ENCODE assay signal across 20 cellular contexts in the genomic region with DNA sequence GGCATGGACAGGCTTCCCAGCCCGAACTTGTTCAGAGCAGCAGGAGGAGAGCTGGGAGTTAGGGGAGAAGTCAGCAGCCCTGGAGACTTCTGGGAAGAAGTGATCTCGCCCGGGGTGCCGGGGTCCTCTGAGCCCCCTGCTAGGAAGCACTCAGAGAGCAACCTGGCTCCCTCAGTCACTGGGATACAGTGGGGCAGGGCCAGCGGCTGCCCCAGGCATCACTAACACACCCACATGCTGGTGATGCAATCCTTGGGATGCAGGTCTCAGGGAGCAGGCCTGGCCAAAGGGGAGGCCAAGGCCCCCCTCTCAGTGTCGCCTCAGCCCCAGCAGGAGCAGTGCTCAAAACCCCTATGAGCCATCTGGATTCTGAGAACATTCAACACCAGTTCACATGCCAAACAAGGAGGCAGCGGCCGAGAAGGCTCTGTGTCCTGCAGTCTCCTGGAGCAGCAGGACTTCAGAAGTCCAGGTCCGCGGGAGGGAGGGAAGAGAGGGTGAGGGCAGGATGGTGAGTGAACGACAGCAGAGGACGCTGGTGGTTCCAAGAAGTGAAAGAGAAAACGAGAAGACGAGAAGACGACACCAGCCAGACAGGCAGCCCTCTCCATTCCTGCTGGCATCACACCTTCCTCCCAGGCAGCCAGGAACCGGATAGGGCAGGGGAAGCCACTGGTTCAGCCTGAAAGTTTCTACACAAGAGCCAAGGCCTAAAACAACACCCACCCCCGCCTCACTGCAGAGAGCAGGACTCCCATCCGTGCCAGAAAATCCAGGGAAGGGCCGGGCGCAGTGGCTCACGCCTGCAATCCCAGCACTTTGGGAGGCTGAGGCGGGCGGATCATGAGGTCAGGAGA. TPM values are rescaled to one million over a fixed set of nuclear protein-coding genes. Genes with fewer than 3 reads are reported as not detected.
DNase-seq lines count a peak whose midpoint lies in the region; TF ChIP-seq lines count a peak whose summit lies in the region.
"Had no signal": no experiment of that assay in that cellular context is flagged by ENCODE, and none has a peak within 500 bp of the region (broad histone marks: within the 10 kb centered on the region; RNA-seq: fewer than 3 reads in every experiment).

No MANE protein-coding gene starts in this region.

- H3K27me3 ChIP-seq in right atrium auricular region (no peaks in the 10 kb centered on the region), spleen (replicated peaks in 1 of 7) (no peaks in the 10 kb centered on the region)
- H3K27me3 ChIP-seq: left lung had no signal

- H3K36me3 Mint-ChIP-seq in MCF 10A (ENCODE audit: insufficient read depth, unreplicated experiment) (peaks cover 6% of the 10 kb centered on the region), nephron (ENCODE audit: low read depth) (peaks cover 4% of the 10 kb centered on the region), type B pancreatic cell (no peaks in the 10 kb centered on the region)

- BruUV-seq in MCF 10A (replicated peaks; lab: Mats Ljungman, UMichigan): no TSS peak

- WGBS in spleen, 5 donors: 85 to 92% (median 87%) methylated on average over 22 to 23 of the region's 23 CpGs

- H3K4me3 Mint-ChIP-seq in MCF 10A (ENCODE audit: unreplicated experiment) (peak overlapping the region; percentile 30), nephron (peak overlapping the region; percentile 27 to 70 (median 51)), type B pancreatic cell (peak overlapping the region; percentile 74)
- H3K4me3 Mint-ChIP-seq: activated CD8-positive, alpha-beta T cell treated with anti-CD3 and anti-CD28 coated beads, Interleukin-2, amount 10 ng/mL, durations not matched to agents 7 days and 5 days; stimulated activated naive CD8-positive, alpha-beta T cell treated with anti-CD3 and anti-CD28 coated beads, Interleukin-15, Interleukin-2, amounts not matched to agents 100 ng/mL and 50 ng/mL, for 24 hours had no signal

- POLR2A ChIA-PET in MCF 10A (lab: Yijun Ruan, JAX): no interaction called here

- DNase-seq in right atrium auricular region (ENCODE audit: low spot score): peak; percentile 60
- DNase-seq in cardiac septum (ENCODE audit: low spot score): no peak
- DNase-seq in MCF 10A (ENCODE audit: unreplicated experiment): no peak
- DNase-seq in type B pancreatic cell (ENCODE audit: extremely low spot score, unreplicated experiment): no peak
- no peak for DNase-seq in spleen
- no peak for DNase-seq in effector CD4-positive, alpha-beta T cell
- DNase-seq in 8988T: no peak
- DNase-seq: ACHN; activated CD8-positive, alpha-beta T cell treated with anti-CD3 and anti-CD28 coated beads, Interleukin-2, amount 10 ng/mL, durations not matched to agents 7 days and 5 days; cerebellar nuclear complex; foreskin melanocyte; KG1; left lung; NCI-H1048; NCI-H2081 treated with DMSO at 0.1 percent for 48 hours; NCI-H524 had no signal

- H3K27ac Mint-ChIP-seq in MCF 10A (ENCODE audit: low read depth, unreplicated experiment) (no peak overlapping the region), nephron (peak overlapping the region in 2 of 3 experiments; percentile 50 to 86), type B pancreatic cell (peak overlapping the region; percentile 63)
- H3K27ac Mint-ChIP-seq: activated CD8-positive, alpha-beta T cell treated with anti-CD3 and anti-CD28 coated beads, Interleukin-2, amount 10 ng/mL, durations not matched to agents 7 days and 5 days had no signal

- no peak for TF ChIP-seq POLR2A in spleen (IDR thresholded peaks at IDR 0.05)

- no peaks in the 10 kb centered on the region for H3K27me3 Mint-ChIP-seq in MCF 10A (ENCODE audit: insufficient read depth, unreplicated experiment)
- peaks cover 1% of the 10 kb centered on the region for H3K27me3 Mint-ChIP-seq in nephron (ENCODE audit: low read depth)
- no peaks in the 10 kb centered on the region for H3K27me3 Mint-ChIP-seq in type B pancreatic cell
- H3K27me3 Mint-ChIP-seq: stimulated activated naive CD8-positive, alpha-beta T cell treated with anti-CD3 and anti-CD28 coated beads, Interleukin-15, Interleukin-2, amounts not matched to agents 100 ng/mL and 50 ng/mL, for 24 hours had no signal

- H3K4me1 Mint-ChIP-seq in MCF 10A (ENCODE audit: insufficient read depth, unreplicated experiment) (peaks cover 5% of the 10 kb centered on the region), nephron (peaks cover 14% of the 10 kb centered on the region), type B pancreatic cell (ENCODE audit: unreplicated experiment) (peaks cover 14% of the 10 kb centered on the region)

- TF ChIP-seq CTCF in right atrium auricular region (IDR thresholded peaks at IDR 0.05): no peak
- no peak for TF ChIP-seq CTCF in MCF 10A (IDR thresholded peaks at IDR 0.05; ENCODE audit: unreplicated experiment)
- TF ChIP-seq CTCF in nephron (IDR thresholded peaks at IDR 0.05; ENCODE audit: unreplicated experiment in 3 of 3): no peak
- TF ChIP-seq CTCF in type B pancreatic cell (conservative IDR thresholded peaks at IDR 0.05): no peak
- no peak for TF ChIP-seq CTCF in spleen (IDR thresholded peaks at IDR 0.05 in 8 of 11, conservative IDR thresholded peaks at IDR 0.05 in 3 of 11)

- CTCF ChIA-PET in MCF 10A (lab: Yijun Ruan, JAX): no interaction called here

- H3K4me3 ChIP-seq in right atrium auricular region (no peak overlapping the region), spleen (no peak overlapping the region)
- H3K4me3 ChIP-seq: left lung had no signal

- H3K27ac ChIP-seq in right atrium auricular region: peak overlapping the region; percentile 36 to 95
- H3K27ac ChIP-seq in spleen: no peak overlapping the region
- H3K27ac ChIP-seq: HL-60, left lung had no signal

- H3K36me3 ChIP-seq in right atrium auricular region: no peaks in the 10 kb centered on the region
- H3K36me3 ChIP-seq in spleen: peaks cover 0 to 7% (median 2%) of the 10 kb centered on the region in 6 donors
- H3K36me3 ChIP-seq: left lung had no signal

- H3K9me3 ChIP-seq in right atrium auricular region: no peaks in the 10 kb centered on the region
- H3K9me3 ChIP-seq in spleen: no peaks in the 10 kb centered on the region
- H3K9me3 ChIP-seq: left lung had no signal

- intact Hi-C loops in cardiac septum (cut with DNase I): no loop called here
- intact Hi-C loops in MCF 10A (cut with micrococcal nuclease): no loop called here
- intact Hi-C loops in spleen (cut with DNase I; ENCODE audit: low total_unique reads): no loop called here

- H3K4me1 ChIP-seq in right atrium auricular region (peaks cover 0 to 27% of the 10 kb centered on the region in 2 donors), spleen (peaks cover 15 to 64% (median 27%) of the 10 kb centered on the region in 6 donors)

- no peaks in the 10 kb centered on the region for H3K9me3 Mint-ChIP-seq in MCF 10A (ENCODE audit: unreplicated experiment)
- no peaks in the 10 kb centered on the region for H3K9me3 Mint-ChIP-seq in nephron
- peaks cover 6% of the 10 kb centered on the region for H3K9me3 Mint-ChIP-seq in type B pancreatic cell
- H3K9me3 Mint-ChIP-seq: stimulated activated naive CD8-positive, alpha-beta T cell treated with anti-CD3 and anti-CD28 coated beads, Interleukin-15, Interleukin-2, amounts not matched to agents 100 ng/mL and 50 ng/mL, for 24 hours had no signal

RNA-seq across cellular contexts. Expression of a gene that starts 2.3 kb away (rescaled TPM):
- 1 to 10 TPM; 4.4 to 4.6 TPM for total RNA-seq in right atrium auricular region
- total RNA-seq in cardiac septum: 8.1 TPM
- total RNA-seq in MCF 10A (2022): 0.86 and 1.2 TPM in 2 replicates
- 2.5 and 3.1 TPM in 2 replicates for total RNA-seq in type B pancreatic cell (ENCODE audit: low replicate concordance)
- 10 to 100 TPM in 4 of 7 donors, 1 to 10 TPM in 3; 5.1 to 22.7 (median 11.3) TPM for total RNA-seq in spleen
- polyA plus RNA-seq in spleen: 10 to 100 TPM in 2 of 3 donors, 1 to 10 TPM in 1; 8.4 to 19.9 (median 10.1) TPM
- total RNA-seq: H4 had no signal

RNA-seq across cellular contexts. Expression of a gene that starts 3.8 kb away (rescaled TPM):
- total RNA-seq in right atrium auricular region (100 to 1,000 TPM; 172 to 238 TPM), cardiac septum (184 TPM), MCF 10A (2022) (37.6 and 43.0 TPM in 2 replicates), type B pancreatic cell (ENCODE audit: low replicate concordance) (50.4 and 51.6 TPM in 2 replicates), spleen (10 to 100 TPM; 20.5 to 38.1 (median 32.8) TPM)
- polyA plus RNA-seq in spleen: 10 to 100 TPM; 69.9 to 98.1 (median 84.9) TPM

RNA-seq across cellular contexts. Expression of a gene that starts 30.8 kb away (rescaled TPM):
- total RNA-seq in right atrium auricular region (10 to 100 TPM; 17.9 to 21.0 TPM), cardiac septum (21.2 TPM), MCF 10A (2022) (45.7 and 46.4 TPM in 2 replicates), type B pancreatic cell (ENCODE audit: low replicate concordance) (33.8 and 45.8 TPM in 2 replicates), spleen (10 to 100 TPM; 31.7 to 47.3 (median 39.8) TPM)
- 10 to 100 TPM; 41.3 to 80.5 (median 67.4) TPM for polyA plus RNA-seq in spleen

RNA-seq across cellular contexts. Expression of a gene that starts 42.4 kb away (rescaled TPM):
- total RNA-seq in right atrium auricular region (1 to 10 TPM; 5.0 to 6.4 TPM), cardiac septum (11.2 TPM), MCF 10A (2022) (42.9 and 51.9 TPM in 2 replicates), type B pancreatic cell (ENCODE audit: low replicate concordance) (41.7 and 45.3 TPM in 2 replicates), spleen (10 to 100 TPM; 12.7 to 17.5 (median 15.3) TPM)
- 10 to 100 TPM; 17.7 to 24.1 (median 17.8) TPM for polyA plus RNA-seq in spleen

RNA-seq across cellular contexts. Expression of a gene that starts 57.6 kb away (rescaled TPM):
- total RNA-seq in right atrium auricular region: 10 to 100 TPM; 21.4 to 37.8 TPM
- 21.1 TPM for total RNA-seq in cardiac septum
- 88.9 and 125 TPM in 2 replicates for total RNA-seq in MCF 10A (2022)
- 46.4 and 96.6 TPM in 2 replicates for total RNA-seq in type B pancreatic cell (ENCODE audit: low replicate concordance)
- 10 to 100 TPM; 51.4 to 85.2 (median 70.2) TPM for total RNA-seq in spleen
- polyA plus RNA-seq in spleen: 100 to 1,000 TPM in 1 of 3 donors, 10 to 100 TPM in 2; 60.1 to 158 (median 95.1) TPM

Comparison
In these comparisons a context has a peak if more than half of its experiments do, and no peak if none do; other contexts are left out.
1. H3K27ac ChIP-seq: peak in right atrium auricular region (2 of 2); none in spleen (0 of 8).
2. Peak in every context shown above with its lines, with median percentiles within 50 percentile points of each other: H3K4me3 Mint-ChIP-seq.